ENCODE assay signal across 10 cellular contexts in the genomic region with DNA sequence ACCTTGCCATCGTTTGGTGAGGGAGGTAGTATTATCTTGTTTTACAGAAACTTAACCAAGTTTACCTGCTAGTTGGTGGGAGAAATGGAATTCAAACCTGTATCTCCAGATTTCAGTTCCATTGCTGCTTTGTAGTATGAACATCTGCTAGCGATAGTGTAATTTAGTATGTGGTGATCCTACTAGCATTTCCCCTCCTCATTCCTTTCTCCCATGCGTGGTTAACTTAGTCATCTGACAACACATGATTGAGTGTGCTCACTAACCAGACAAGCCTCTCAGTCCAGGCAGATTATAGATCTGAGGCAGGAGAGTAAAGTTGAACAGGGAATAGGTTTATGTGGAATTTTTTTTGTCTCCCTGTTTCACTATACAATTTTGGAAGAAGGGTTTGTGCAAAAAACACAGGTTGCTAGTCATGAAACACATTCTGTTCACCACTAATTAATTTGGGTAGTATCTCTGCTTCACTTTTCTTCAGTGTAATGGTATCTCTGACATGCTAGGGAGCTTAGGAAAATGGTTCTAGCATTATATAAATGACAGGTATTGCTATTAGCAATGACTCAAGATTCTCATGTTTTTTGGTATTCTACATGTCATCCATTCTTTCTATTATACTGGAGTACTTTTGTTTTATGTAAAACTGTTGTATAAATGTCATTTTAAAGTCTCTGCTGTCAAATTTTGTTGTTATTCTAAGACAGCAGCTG. TPM values are rescaled to one million over a fixed set of nuclear protein-coding genes. Genes with fewer than 3 reads are reported as not detected.
DNase-seq lines count a peak whose midpoint lies in the region; ATAC-seq and TF ChIP-seq lines count a peak whose summit lies in the region.
"Had no signal": no experiment of that assay in that cellular context is flagged by ENCODE, and none has a peak within 500 bp of the region (broad histone marks: within the 10 kb centered on the region; RNA-seq: fewer than 3 reads in every experiment).

No MANE protein-coding gene starts in this region.

- peaks cover 48 to 54% of the 10 kb centered on the region in 2 experiments for H3K4me1 Mint-ChIP-seq in H9

- no peak overlapping the region for H3T11ph ChIP-seq in H9 (ENCODE audit: low read length)

- H4K5ac ChIP-seq in H9 (ENCODE audit: insufficient read length, low read depth, low read length): no peak overlapping the region

- H3K27ac Mint-ChIP-seq in H9: peak overlapping the region in 2 of 3 experiments; percentile 19 to 87; a peak in 2 of 7 replicates

- H3K36me3 ChIP-seq in A673 (ENCODE audit: insufficient read depth, low read length, poor library complexity, severe bottlenecking): no peaks in the 10 kb centered on the region

- H2AK5ac ChIP-seq in H9 (ENCODE audit: insufficient read length, low read length): no peak overlapping the region

- no peak overlapping the region for H3K23ac ChIP-seq in H9 (ENCODE audit: insufficient read length, low read depth, low read length)

- no peak overlapping the region for H2BK20ac ChIP-seq in H9 (ENCODE audit: low read depth, low read length, poor library complexity, severe bottlenecking)

- H3K18ac ChIP-seq in H9 (ENCODE audit: insufficient read length, low read depth, low read length): no peak overlapping the region

- ATAC-seq in HG03196 (IDR thresholded peaks at IDR 0.05; ENCODE audit: unreplicated experiment) (no peak), HG03159 (IDR thresholded peaks at IDR 0.05; ENCODE audit: unreplicated experiment) (no peak)

- no peaks in the 10 kb centered on the region for H3K9me3 ChIP-seq in A673 (ENCODE audit: low read depth, low read length, poor library complexity, severe bottlenecking)
- H3K9me3 ChIP-seq in H9 (ENCODE audit: control insufficient read depth, low read depth, low read length): no peaks in the 10 kb centered on the region

- H3K27ac ChIP-seq in A673 (ENCODE audit: low read depth, low read length, poor library complexity, severe bottlenecking) (no peak overlapping the region), H9 (ENCODE audit: insufficient read length, low read depth, low read length) (no peak overlapping the region)

- no peak overlapping the region for H3K56ac ChIP-seq in H9 (ENCODE audit: insufficient read length, low read depth, low read length)

- CTCF ChIA-PET in A673 (lab: Charles Lee): no interaction called here

- no peak overlapping the region for H2BK15ac ChIP-seq in H9 (ENCODE audit: low read depth, low read length)

- H3K23me2 ChIP-seq in H9 (ENCODE audit: insufficient read length, low read depth, low read length, poor library complexity, severe bottlenecking): no peaks in the 10 kb centered on the region

- no peak overlapping the region for H4K8ac ChIP-seq in H9 (replicated peaks; ENCODE audit: insufficient read length, low read depth, low read length)

- H3K9me3 Mint-ChIP-seq in H9: no peaks in the 10 kb centered on the region
- H3K9me3 Mint-ChIP-seq: activated T-helper 1 cell treated with anti-CD3 and anti-CD28 coated beads, Interleukin-12 subunit alpha, Interleukin-12 subunit beta, Interleukin-2, Interleukin-4 antibody, amounts not matched to agents 30 ng/mL and 10 ng/mL and 1 ng/mL, durations not matched to agents 14 hours and 24 hours and 36 hours had no signal

- H3K79me2 ChIP-seq in H9 (ENCODE audit: insufficient read depth, low read length): peaks cover 71% of the 10 kb centered on the region; the same call in 1 of the 2 replicates

- no peak overlapping the region for H3K4me2 ChIP-seq in H9 (ENCODE audit: insufficient read depth, insufficient read length, low read length)

- no peak overlapping the region for H2BK120ac ChIP-seq in H9 (ENCODE audit: low read depth, low read length, poor library complexity, severe bottlenecking)

- POLR2A ChIA-PET in A673 (lab: Charles Lee; ENCODE audit: low non-redundant PET): interaction anchor here (0.6 kb wide), 1 partner anchor 295 kb away, joined by 3 read pairs; no protein-coding TSS in a partner anchor

- no peak overlapping the region for H2AFZ ChIP-seq in H9 (ENCODE audit: low read length)

- DNase-seq in A673 (ENCODE audit: low spot score): peak; percentile 20
- DNase-seq in H9: no peak
- DNase-seq in amniotic epithelial cell (ENCODE audit: low read depth): peak; percentile 95
- DNase-seq in kidney tubule cell (ENCODE audit: low spot score): peak; percentile 85
- no peak for DNase-seq in ureter (ENCODE audit: low spot score)
- DNase-seq in NCI-H1105 treated with DMSO at 0.1 percent for 48 hours (lab: John Stamatoyannopoulos, UW): no peak
- DNase-seq: NCI-H526 had no signal

- no peak overlapping the region for H3K4me3 Mint-ChIP-seq in H9
- H3K4me3 Mint-ChIP-seq: activated T-helper 1 cell treated with anti-CD3 and anti-CD28 coated beads, Interleukin-12 subunit alpha, Interleukin-12 subunit beta, Interleukin-2, Interleukin-4 antibody, amounts not matched to agents 30 ng/mL and 10 ng/mL and 1 ng/mL, durations not matched to agents 14 hours and 24 hours and 36 hours had no signal

- no peak overlapping the region for H4K91ac ChIP-seq in H9 (ENCODE audit: insufficient read length, low read depth, low read length)

- peaks cover 21% of the 10 kb centered on the region for H3K4me1 ChIP-seq in A673 (ENCODE audit: insufficient read depth, low read length, poor library complexity, severe bottlenecking)
- H3K4me1 ChIP-seq in H9 (ENCODE audit: insufficient read depth, low read length): peaks cover 4% of the 10 kb centered on the region

- no peak for TF ChIP-seq CTCF in A673 (conservative IDR thresholded peaks at IDR 0.05; ENCODE audit: low read depth, low read length)
- TF ChIP-seq CTCF in H9 (conservative IDR thresholded peaks at IDR 0.05): no peak

- no peak overlapping the region for H3K4ac ChIP-seq in H9 (ENCODE audit: low read depth, low read length)

- H3K9ac ChIP-seq in H9 (ENCODE audit: extremely low read depth, insufficient read length, low read length): no peak overlapping the region

- no CpG with 5 or more reads among the region's 3 CpGs for WGBS in H9 (ENCODE audit: extremely low coverage, insufficient read length, low lambda C conversion rate)

- H4K20me1 ChIP-seq in H9 (ENCODE audit: control insufficient read depth, insufficient read depth, insufficient read length): peaks cover 4% of the 10 kb centered on the region

- H3K4me3 ChIP-seq in A673 (ENCODE audit: low read depth, low read length, poor library complexity, severe bottlenecking): no peak overlapping the region

- BruUV-seq in A673 (replicated peaks; lab: Mats Ljungman, UMichigan): no TSS peak

- peaks cover 0 to 4% (median 3%) of the 10 kb centered on the region in 3 experiments; a peak in 2 of 7 replicates for H3K36me3 Mint-ChIP-seq in H9 (ENCODE audit: insufficient read depth in 1 of 3, low read depth in 3 of 3)

- H2BK5ac ChIP-seq in H9 (ENCODE audit: insufficient read length, low read length): no peak overlapping the region

- intact Hi-C loops in A673 (cut with micrococcal nuclease; ENCODE audit: unreplicated experiment): no loop called here

- no peaks in the 10 kb centered on the region for H3K79me1 ChIP-seq in H9 (ENCODE audit: insufficient read depth, low read depth, low read length, poor library complexity, severe bottlenecking)

- H3K14ac ChIP-seq in H9 (ENCODE audit: insufficient read depth, low read length): no peak overlapping the region

- H3K27me3 Mint-ChIP-seq in H9 (ENCODE audit: low read depth): no peaks in the 10 kb centered on the region

- H3K27me3 ChIP-seq in A673 (replicated peaks; ENCODE audit: insufficient read depth, low read depth, low read length, poor library complexity): no peaks in the 10 kb centered on the region
- no peaks in the 10 kb centered on the region for H3K27me3 ChIP-seq in H9 (ENCODE audit: insufficient read depth, low read length)

- H2BK12ac ChIP-seq in H9 (ENCODE audit: insufficient read length, low read depth, low read length): no peak overlapping the region

RNA-seq across cellular contexts. Expression of a gene that starts 21.7 kb away (rescaled TPM):
- 59.8 and 65.3 TPM in 2 replicates for total RNA-seq in A673 (2021)
- total RNA-seq in H9 (2021): 155 and 166 TPM in 2 replicates
- 73.3 TPM for total RNA-seq in ureter

Comparison
In these comparisons a context has a peak if more than half of its experiments do, and no peak if none do; other contexts are left out.
1. DNase-seq: peak in A673 (single experiment), amniotic epithelial cell (single experiment) and kidney tubule cell (single experiment); none in H9 (single experiment), ureter (single experiment) and NCI-H1105 treated with DMSO at 0.1 percent for 48 hours (single experiment).